13 cellular contexts compared by ENCODE assay signal in genomic region chr16:29192329-29193247, GRCh38.
DNase-seq lines count a peak whose midpoint lies in the region; ATAC-seq and TF ChIP-seq lines count a peak whose summit lies in the region.
"Had no signal": no experiment of that assay in that cellular context is flagged by ENCODE, and none has a peak within 500 bp of the region (broad histone marks: within the 10 kb centered on the region; RNA-seq: fewer than 3 reads in every experiment).

No MANE protein-coding gene starts in this region.

- no peaks in the 10 kb centered on the region for H3K36me3 ChIP-seq in stomach

- TF ChIP-seq EP300 in stomach (IDR thresholded peaks at IDR 0.05): no peak

- no peak for TF ChIP-seq CTCF in stomach (IDR thresholded peaks at IDR 0.05)

- DNase-seq in stimulated activated naive CD8-positive, alpha-beta T cell treated with anti-CD3 and anti-CD28 coated beads, Interleukin-15, Interleukin-2, amounts not matched to agents 100 U/mL and 50 U/mL, for 24 hours: peak; percentile 7
- DNase-seq in stimulated activated naive CD8-positive, alpha-beta T cell treated with anti-CD3 and anti-CD28 coated beads, Interleukin-15, amount 100 ng/mL, for 72 hours: no peak
- DNase-seq in OCI-M1 (lab: John Stamatoyannopoulos, UW) (peak; percentile 1), islet precursor cell (peak; percentile 47), DMS79 (lab: John Stamatoyannopoulos, UW) (no peak), stomach (no peak), T1000 (lab: John Stamatoyannopoulos, UW) (no peak)
- DNase-seq: NCI-H1436; occipital lobe; stimulated activated CD4-positive, alpha-beta T cell treated with anti-CD3 and anti-CD28 coated beads, Interleukin-4, amount 100 ng/mL, for 24 hours had no signal

- H3K27me3 ChIP-seq in stomach: no peaks in the 10 kb centered on the region

- H3K4me1 ChIP-seq in stomach: no peaks in the 10 kb centered on the region
- H3K4me1 ChIP-seq: Caco-2 had no signal

- peaks cover 7% of the 10 kb centered on the region for H3K36me3 Mint-ChIP-seq in stimulated activated memory B cell treated with anti-CD40 and anti-IgM and Interleukin-4, amounts not matched to agents 10 μg/mL and 1 μg/mL and 100 μg/mL, for 72 hours

- TF ChIP-seq POLR2A in stomach (IDR thresholded peaks at IDR 0.05): no peak

- H3K9me3 Mint-ChIP-seq in stimulated activated naive CD8-positive, alpha-beta T cell treated with anti-CD3 and anti-CD28 coated beads, Interleukin-15, amount 100 ng/mL, for 72 hours: peaks cover 6 to 8% of the 10 kb centered on the region in 2 donors
- H3K9me3 Mint-ChIP-seq in stimulated activated memory B cell treated with anti-CD40 and anti-IgM and Interleukin-4, amounts not matched to agents 10 μg/mL and 1 μg/mL and 100 μg/mL, for 72 hours: peaks cover 8% of the 10 kb centered on the region
- H3K9me3 Mint-ChIP-seq: T-helper 1 cell treated with Interleukin-12 subunit alpha and Interleukin-12 subunit beta and Interleukin-4 antibody, amounts not matched to agents 30 μg/mL and 1 μg/mL, for 36 hours had no signal

- no peaks in the 10 kb centered on the region for H3K9me3 ChIP-seq in stomach
- H3K9me3 ChIP-seq: Caco-2 had no signal

- 86 to 91% (median 90%) methylated on average over 12 to 17 of the region's 17 CpGs for WGBS in stomach, 5 donors

- H3K27ac Mint-ChIP-seq in stimulated activated naive CD8-positive, alpha-beta T cell treated with anti-CD3 and anti-CD28 coated beads, Interleukin-15, amount 100 ng/mL, for 72 hours: peak overlapping the region in 1 of 2 donors; percentile 54
- no peak overlapping the region for H3K27ac Mint-ChIP-seq in stimulated activated memory B cell treated with anti-CD40 and anti-IgM and Interleukin-4, amounts not matched to agents 10 μg/mL and 1 μg/mL and 100 μg/mL, for 72 hours
- H3K27ac Mint-ChIP-seq: T-helper 1 cell treated with Interleukin-12 subunit alpha and Interleukin-12 subunit beta and Interleukin-4 antibody, amounts not matched to agents 30 μg/mL and 1 μg/mL, for 36 hours had no signal

- no peaks in the 10 kb centered on the region for H3K27me3 Mint-ChIP-seq in stimulated activated naive CD8-positive, alpha-beta T cell treated with anti-CD3 and anti-CD28 coated beads, Interleukin-15, amount 100 ng/mL, for 72 hours
- H3K27me3 Mint-ChIP-seq in stimulated activated memory B cell treated with anti-CD40 and anti-IgM and Interleukin-4, amounts not matched to agents 10 μg/mL and 1 μg/mL and 100 μg/mL, for 72 hours: no peaks in the 10 kb centered on the region

- intact Hi-C loops in stomach (cut with DNase I; ENCODE audit: low total_unique reads): no loop called here

- no peak overlapping the region for H3K27ac ChIP-seq in stomach

- H3K4me1 Mint-ChIP-seq in stimulated activated naive CD8-positive, alpha-beta T cell treated with anti-CD3 and anti-CD28 coated beads, Interleukin-15, amount 100 ng/mL, for 72 hours: no peaks in the 10 kb centered on the region
- no peaks in the 10 kb centered on the region for H3K4me1 Mint-ChIP-seq in stimulated activated memory B cell treated with anti-CD40 and anti-IgM and Interleukin-4, amounts not matched to agents 10 μg/mL and 1 μg/mL and 100 μg/mL, for 72 hours

- ATAC-seq in stimulated activated naive CD8-positive, alpha-beta T cell treated with anti-CD3 and anti-CD28 coated beads, Interleukin-15, Interleukin-2, amounts not matched to agents 100 U/mL and 50 U/mL, for 24 hours: no peak
- no peak for ATAC-seq in stimulated activated naive CD8-positive, alpha-beta T cell treated with anti-CD3 and anti-CD28 coated beads, Interleukin-15, amount 100 ng/mL, for 72 hours
- no peak for ATAC-seq in stimulated activated memory B cell treated with anti-CD40 and anti-IgM and Interleukin-4, amounts not matched to agents 10 μg/mL and 1 μg/mL and 100 μg/mL, for 72 hours

- H3K4me3 ChIP-seq in stomach: no peak overlapping the region

- H3K4me3 Mint-ChIP-seq in stimulated activated naive CD8-positive, alpha-beta T cell treated with anti-CD3 and anti-CD28 coated beads, Interleukin-15, amount 100 ng/mL, for 72 hours: no peak overlapping the region
- no peak overlapping the region for H3K4me3 Mint-ChIP-seq in stimulated activated memory B cell treated with anti-CD40 and anti-IgM and Interleukin-4, amounts not matched to agents 10 μg/mL and 1 μg/mL and 100 μg/mL, for 72 hours
- H3K4me3 Mint-ChIP-seq: T-helper 1 cell treated with Interleukin-12 subunit alpha and Interleukin-12 subunit beta and Interleukin-4 antibody, amounts not matched to agents 30 μg/mL and 1 μg/mL, for 36 hours had no signal

Comparison
In these comparisons a context has a peak if more than half of its experiments do, and no peak if none do; other contexts are left out.
1. DNase-seq: peak in stimulated activated naive CD8-positive, alpha-beta T cell treated with anti-CD3 and anti-CD28 coated beads, Interleukin-15, Interleukin-2, amounts not matched to agents 100 U/mL and 50 U/mL, for 24 hours (single experiment), OCI-M1 (single experiment) and islet precursor cell (single experiment); none in stimulated activated naive CD8-positive, alpha-beta T cell treated with anti-CD3 and anti-CD28 coated beads, Interleukin-15, amount 100 ng/mL, for 72 hours (0 of 2), DMS79 (single experiment), stomach (single experiment) and T1000 (single experiment).